ENCODE assay signal across 8 cellular contexts in the genomic region with DNA sequence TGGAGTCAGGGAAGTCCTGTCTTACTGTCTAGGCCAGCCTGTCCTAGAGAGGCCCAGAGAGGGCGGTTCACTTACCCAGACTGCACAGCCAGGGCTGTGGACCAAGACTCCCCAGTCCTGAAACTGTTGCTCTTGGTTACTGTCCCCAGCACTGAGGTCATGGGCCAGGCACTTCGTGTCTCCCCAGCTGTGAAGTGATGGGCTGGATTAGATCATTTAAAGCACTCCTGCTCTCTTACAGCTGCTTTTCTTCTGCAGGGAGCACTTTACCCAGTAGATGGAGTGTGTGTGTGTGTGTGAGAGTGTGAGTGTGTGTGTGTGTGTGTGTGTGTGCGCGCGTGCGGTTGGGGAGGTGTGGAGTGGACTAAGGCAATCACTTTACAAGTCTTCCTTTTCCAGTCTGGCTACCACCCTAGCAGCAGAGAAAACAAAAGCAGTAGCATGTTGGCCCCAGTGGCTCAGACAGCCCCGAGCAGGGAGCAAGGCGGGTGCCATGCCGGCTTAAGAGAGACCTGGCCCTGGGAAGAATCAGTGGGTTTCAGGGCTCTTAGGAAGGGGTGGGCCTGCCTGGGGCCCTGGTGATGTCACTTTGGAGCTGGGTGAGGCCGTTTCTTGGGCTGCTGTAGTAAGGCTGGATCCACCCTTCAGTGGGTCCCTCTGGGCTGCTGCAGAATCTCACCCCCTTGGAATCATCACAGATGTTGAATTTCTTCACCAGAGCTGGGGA. TPM values are rescaled to one million over a fixed set of nuclear protein-coding genes. Genes with fewer than 3 reads are reported as not detected.
DNase-seq lines count a peak whose midpoint lies in the region; ATAC-seq and TF ChIP-seq lines count a peak whose summit lies in the region.

No MANE protein-coding gene starts in this region.

- DNase-seq in AG09319 (ENCODE audit: extremely low read depth, low read depth) (peak; percentile 36), GM19240 (ENCODE audit: insufficient read length, low spot score) (peak; percentile 33), kidney epithelial cell (ENCODE audit: low read depth) (no peak), upper lobe of left lung (no peak), mesenteric fat pad (ENCODE audit: low spot score) (no peak)
- peak; percentile 55 for DNase-seq in activated CD8-positive, alpha-beta T cell treated with anti-CD3 and anti-CD28 coated beads for 36 hours
- DNase-seq in effector CD8-positive, alpha-beta T cell (lab: John Stamatoyannopoulos, UW), result no peak

- H3K27ac Mint-ChIP-seq in activated CD8-positive, alpha-beta T cell treated with anti-CD3 and anti-CD28 coated beads for 36 hours, result no peak overlapping the region

- POLR2A ChIA-PET in activated CD8-positive, alpha-beta T cell treated with anti-CD3 and anti-CD28 coated beads for 36 hours (lab: Charles Lee), result no interaction called here

- H3K27me3 Mint-ChIP-seq in activated CD8-positive, alpha-beta T cell treated with anti-CD3 and anti-CD28 coated beads for 36 hours, result peaks cover 2% of the 10 kb centered on the region

- H3K9me3 Mint-ChIP-seq in activated CD8-positive, alpha-beta T cell treated with anti-CD3 and anti-CD28 coated beads for 36 hours, result no peaks in the 10 kb centered on the region

- H3K4me3 Mint-ChIP-seq in activated CD8-positive, alpha-beta T cell treated with anti-CD3 and anti-CD28 coated beads for 36 hours, result no peak overlapping the region

- H3K4me3 ChIP-seq in kidney epithelial cell (ENCODE audit: low read depth, low read length) (peak overlapping the region; percentile 92), upper lobe of left lung (peak overlapping the region in 3 of 4 donors; percentile 89 to 95 (median 90))

- no peak for TF ChIP-seq POLR2A in upper lobe of left lung (IDR thresholded peaks at IDR 0.05)

- TF ChIP-seq CTCF in AG09319 (IDR thresholded peaks at IDR 0.05; ENCODE audit: low read depth, low read length) (peak; percentile 19), kidney epithelial cell (IDR thresholded peaks at IDR 0.05; ENCODE audit: insufficient read depth, low read length, poor library complexity, severe bottlenecking) (no peak), upper lobe of left lung (IDR thresholded peaks at IDR 0.05) (peak in 1 of 6 experiments; percentile 6)
- no peak for TF ChIP-seq CTCF in activated CD8-positive, alpha-beta T cell treated with anti-CD3 and anti-CD28 coated beads for 36 hours (IDR thresholded peaks at IDR 0.05)

- no peaks in the 10 kb centered on the region for H3K9me3 ChIP-seq in upper lobe of left lung

- H3K36me3 Mint-ChIP-seq in activated CD8-positive, alpha-beta T cell treated with anti-CD3 and anti-CD28 coated beads for 36 hours (ENCODE audit: low read depth), result no peaks in the 10 kb centered on the region

- CTCF ChIA-PET in activated CD8-positive, alpha-beta T cell treated with anti-CD3 and anti-CD28 coated beads for 36 hours (lab: Charles Lee), result interaction anchor here (0.6 to 1.4 kb wide), 3 partner anchors 13 to 196 kb away, joined by 3 to 4 read pairs (median 3); no protein-coding TSS in a partner anchor

- peaks cover 29 to 57% (median 40%) of the 10 kb centered on the region in 4 donors for H3K4me1 ChIP-seq in upper lobe of left lung

- H3K36me3 ChIP-seq in kidney epithelial cell (ENCODE audit: control insufficient read depth, insufficient read depth, low read length), result no peaks in the 10 kb centered on the region
- H3K36me3 ChIP-seq in upper lobe of left lung, result no peaks in the 10 kb centered on the region

- no peaks in the 10 kb centered on the region for H3K27me3 ChIP-seq in kidney epithelial cell (ENCODE audit: control insufficient read depth, insufficient read depth, low read length)
- H3K27me3 ChIP-seq in upper lobe of left lung, result no peaks in the 10 kb centered on the region

- intact Hi-C loops in activated CD8-positive, alpha-beta T cell treated with anti-CD3 and anti-CD28 coated beads for 36 hours (cut with micrococcal nuclease), result no loop called here

- peak; percentile 50 for ATAC-seq in activated CD8-positive, alpha-beta T cell treated with anti-CD3 and anti-CD28 coated beads for 36 hours
- ATAC-seq in upper lobe of left lung (ENCODE audit: low FRiP score in 2 of 2) (peak; percentile 28 to 70), HG03135 (IDR thresholded peaks at IDR 0.05; ENCODE audit: unreplicated experiment) (no peak)

- no peak for TF ChIP-seq EP300 in upper lobe of left lung (IDR thresholded peaks at IDR 0.05)

- 53 to 55% methylated on average over 8 to 10 of the region's 10 CpGs for WGBS in upper lobe of left lung, 2 donors

- peaks cover 13% of the 10 kb centered on the region for H3K4me1 Mint-ChIP-seq in activated CD8-positive, alpha-beta T cell treated with anti-CD3 and anti-CD28 coated beads for 36 hours (ENCODE audit: low read depth)

- peak overlapping the region in 3 of 4 donors; percentile 10 to 96 (median 20) for H3K27ac ChIP-seq in upper lobe of left lung

RNA-seq across cellular contexts. Expression of a gene that starts 2.4 kb away (rescaled TPM):
- 1 to 10 TPM; 1.1 to 1.5 TPM for total RNA-seq in activated CD8-positive, alpha-beta T cell treated with anti-CD3 and anti-CD28 coated beads for 36 hours
- total RNA-seq in kidney epithelial cell (60.0 and 73.7 TPM in 2 replicates), upper lobe of left lung (10 to 100 TPM; 21.0 to 49.1 (median 30.3) TPM), mesenteric fat pad (48.8 TPM)

Comparison
In these comparisons a context has a peak if more than half of its experiments do, and no peak if none do; other contexts are left out.
1. DNase-seq: peak in AG09319 (single experiment), GM19240 (single experiment) and activated CD8-positive, alpha-beta T cell treated with anti-CD3 and anti-CD28 coated beads for 36 hours (single experiment); none in kidney epithelial cell (single experiment), upper lobe of left lung (0 of 2), effector CD8-positive, alpha-beta T cell (single experiment) and mesenteric fat pad (single experiment).
2. RNA of a gene that starts 2.4 kb away (total RNA-seq): 60.0 to 73.7 TPM in kidney epithelial cell, 48.8 TPM in mesenteric fat pad (single experiment) and 21.0 to 49.1 TPM in upper lobe of left lung; 1.1 to 1.5 TPM in activated CD8-positive, alpha-beta T cell treated with anti-CD3 and anti-CD28 coated beads for 36 hours; every median in the first group is over 4 times any median in the second.